ENCODE assay signal across 8 cellular contexts in genomic region chr7:116583653-116584052, GRCh38. TPM values are rescaled to one million over a fixed set of nuclear protein-coding genes. Genes with fewer than 3 reads are reported as not detected.
A peak's percentile ranks its signal among the peaks of the same experiment; 100 is the strongest.
DNase-seq lines count a peak whose midpoint lies in the region; ATAC-seq, FAIRE-seq and TF ChIP-seq lines count a peak whose summit lies in the region.

No MANE protein-coding gene starts in this region.

- no peaks in the 10 kb centered on the region for H3K9me3 Mint-ChIP-seq in effector memory CD8-positive, alpha-beta T cell
- H3K9me3 Mint-ChIP-seq in activated T-helper 2 cell treated with anti-CD3 and anti-CD28 coated beads, Interferon-gamma antibody, Interleukin-2, Interleukin-4, amounts not matched to agents 10 μg/mL and 5 μg/mL and 100 μg/mL, durations not matched to agents 14 hours and 24 hours and 36 hours: no peaks in the 10 kb centered on the region
- no peaks in the 10 kb centered on the region for H3K9me3 Mint-ChIP-seq in activated T-cell treated with anti-CD3 and anti-CD28 coated beads, Interleukin-2, amount 50 U/mL, for 24 hours

- no peaks in the 10 kb centered on the region for H3K36me3 ChIP-seq in hepatocyte (replicated peaks; ENCODE audit: insufficient read depth, low read depth)

- ATAC-seq in GM19452 (IDR thresholded peaks at IDR 0.05; ENCODE audit: unreplicated experiment) (peak; percentile 93), HG03342 (IDR thresholded peaks at IDR 0.05; ENCODE audit: unreplicated experiment) (peak; percentile 97)
- ATAC-seq in effector memory CD8-positive, alpha-beta T cell (replicated peaks): peak; percentile 47

- peak overlapping the region in 1 of 2 donors; percentile 13 for H3K27ac Mint-ChIP-seq in effector memory CD8-positive, alpha-beta T cell
- H3K27ac Mint-ChIP-seq in activated T-helper 2 cell treated with anti-CD3 and anti-CD28 coated beads, Interferon-gamma antibody, Interleukin-2, Interleukin-4, amounts not matched to agents 10 μg/mL and 5 μg/mL and 100 μg/mL, durations not matched to agents 14 hours and 24 hours and 36 hours: no peak overlapping the region
- H3K27ac Mint-ChIP-seq in activated T-cell treated with anti-CD3 and anti-CD28 coated beads, Interleukin-2, amount 50 U/mL, for 24 hours: no peak overlapping the region

- H3K36me3 Mint-ChIP-seq in effector memory CD8-positive, alpha-beta T cell (ENCODE audit: insufficient read depth): no peaks in the 10 kb centered on the region
- no peaks in the 10 kb centered on the region for H3K36me3 Mint-ChIP-seq in activated T-helper 2 cell treated with anti-CD3 and anti-CD28 coated beads, Interferon-gamma antibody, Interleukin-2, Interleukin-4, amounts not matched to agents 10 μg/mL and 5 μg/mL and 100 μg/mL, durations not matched to agents 14 hours and 24 hours and 36 hours (ENCODE audit: low read depth)
- no peaks in the 10 kb centered on the region for H3K36me3 Mint-ChIP-seq in activated T-cell treated with anti-CD3 and anti-CD28 coated beads, Interleukin-2, amount 50 U/mL, for 24 hours (ENCODE audit: low read depth)

- peaks cover 8 to 15% of the 10 kb centered on the region in 2 donors for H3K4me1 Mint-ChIP-seq in effector memory CD8-positive, alpha-beta T cell (ENCODE audit: low read depth in 2 of 2)
- peaks cover 20% of the 10 kb centered on the region for H3K4me1 Mint-ChIP-seq in activated T-helper 2 cell treated with anti-CD3 and anti-CD28 coated beads, Interferon-gamma antibody, Interleukin-2, Interleukin-4, amounts not matched to agents 10 μg/mL and 5 μg/mL and 100 μg/mL, durations not matched to agents 14 hours and 24 hours and 36 hours (ENCODE audit: low read depth)
- H3K4me1 Mint-ChIP-seq in activated T-cell treated with anti-CD3 and anti-CD28 coated beads, Interleukin-2, amount 50 U/mL, for 24 hours (ENCODE audit: low read depth): peaks cover 29% of the 10 kb centered on the region

- no peaks in the 10 kb centered on the region for H3K27me3 ChIP-seq in hepatocyte

- H3K4me2 ChIP-seq in hepatocyte: no peak overlapping the region

- no peaks in the 10 kb centered on the region for H4K20me1 ChIP-seq in hepatocyte (ENCODE audit: insufficient read depth, poor library complexity, severe bottlenecking)

- FAIRE-seq in HTR-8/SVneo (lab: Jason Lieb, UNC): no peak

- H3K9me2 ChIP-seq in hepatocyte (replicated peaks; ENCODE audit: insufficient read depth): no peaks in the 10 kb centered on the region

- no peaks in the 10 kb centered on the region for H3K9me3 ChIP-seq in hepatocyte (ENCODE audit: low read depth)

- H3K4me3 ChIP-seq in GM12865 (ENCODE audit: low read depth, low read length) (peak overlapping the region; percentile 36), hepatocyte (no peak overlapping the region)

- 96% methylated on average over 1 of the region's 1 CpG for WGBS in hepatocyte (ENCODE audit: low lambda C conversion rate, missing lambda C conversion rate)

- TF ChIP-seq CTCF in GM12865 (IDR thresholded peaks at IDR 0.05; ENCODE audit: insufficient read depth, low read depth, low read length, missing control alignments): peak; percentile 10
- no peak for TF ChIP-seq CTCF in hepatocyte (IDR thresholded peaks at IDR 0.05; ENCODE audit: poor library complexity)

- intact Hi-C loops in activated T-helper 2 cell treated with anti-CD3 and anti-CD28 coated beads, Interferon-gamma antibody, Interleukin-2, Interleukin-4, amounts not matched to agents 10 μg/mL and 5 μg/mL and 100 μg/mL, durations not matched to agents 14 hours and 24 hours and 36 hours (cut with micrococcal nuclease): no loop called here

- peak overlapping the region; percentile 24 to 46 for H3K4me3 Mint-ChIP-seq in effector memory CD8-positive, alpha-beta T cell
- no peak overlapping the region for H3K4me3 Mint-ChIP-seq in activated T-helper 2 cell treated with anti-CD3 and anti-CD28 coated beads, Interferon-gamma antibody, Interleukin-2, Interleukin-4, amounts not matched to agents 10 μg/mL and 5 μg/mL and 100 μg/mL, durations not matched to agents 14 hours and 24 hours and 36 hours (ENCODE audit: low read depth)
- no peak overlapping the region for H3K4me3 Mint-ChIP-seq in activated T-cell treated with anti-CD3 and anti-CD28 coated beads, Interleukin-2, amount 50 U/mL, for 24 hours

- no peak overlapping the region for H3K27ac ChIP-seq in hepatocyte

- H3K27me3 Mint-ChIP-seq in effector memory CD8-positive, alpha-beta T cell: no peaks in the 10 kb centered on the region
- no peaks in the 10 kb centered on the region for H3K27me3 Mint-ChIP-seq in activated T-helper 2 cell treated with anti-CD3 and anti-CD28 coated beads, Interferon-gamma antibody, Interleukin-2, Interleukin-4, amounts not matched to agents 10 μg/mL and 5 μg/mL and 100 μg/mL, durations not matched to agents 14 hours and 24 hours and 36 hours (ENCODE audit: low read depth)
- no peaks in the 10 kb centered on the region for H3K27me3 Mint-ChIP-seq in activated T-cell treated with anti-CD3 and anti-CD28 coated beads, Interleukin-2, amount 50 U/mL, for 24 hours

- H3K4me1 ChIP-seq in hepatocyte (ENCODE audit: insufficient read depth): no peaks in the 10 kb centered on the region

- DNase-seq in GM12865 (ENCODE audit: low read depth) (peak; percentile 93), hepatocyte (ENCODE audit: low spot score) (no peak), HTR-8/SVneo (ENCODE audit: insufficient read length, low spot score) (no peak)
- DNase-seq in effector memory CD8-positive, alpha-beta T cell: no peak
- no peak for DNase-seq in activated T-helper 2 cell treated with anti-CD3 and anti-CD28 coated beads, Interferon-gamma antibody, Interleukin-2, Interleukin-4, amounts not matched to agents 10 μg/mL and 5 μg/mL and 100 μg/mL, durations not matched to agents 14 hours and 24 hours and 36 hours (ENCODE audit: low spot score)
- DNase-seq in activated T-cell treated with anti-CD3 and anti-CD28 coated beads, Interleukin-2, amount 50 U/mL, for 24 hours: no peak

- H2AFZ ChIP-seq in hepatocyte: no peak overlapping the region

- no peaks in the 10 kb centered on the region for H3K79me2 ChIP-seq in hepatocyte

RNA-seq across cellular contexts. Expression of gene CAV1, which starts 58.8 kb away (rescaled TPM):
- 0.41 and 0.57 TPM in 2 replicates for total RNA-seq in activated T-helper 2 cell treated with anti-CD3 and anti-CD28 coated beads, Interferon-gamma antibody, Interleukin-2, Interleukin-4, amounts not matched to agents 10 μg/mL and 5 μg/mL and 100 μg/mL, durations not matched to agents 14 hours and 24 hours and 36 hours
- 36.0 and 47.8 TPM in 2 replicates for total RNA-seq in hepatocyte
- polyA plus RNA-seq in hepatocyte: 43.3 and 60.2 TPM in 2 replicates

Comparison
In these comparisons a context has a peak if more than half of its experiments do, and no peak if none do; other contexts are left out.
1. ATAC-seq: peak in every context shown above with its lines; median percentile 97 in HG03342; 93 in GM19452; 47 in effector memory CD8-positive, alpha-beta T cell.
2. H3K4me3 Mint-ChIP-seq: peak in effector memory CD8-positive, alpha-beta T cell (2 of 2); none in activated T-helper 2 cell treated with anti-CD3 and anti-CD28 coated beads, Interferon-gamma antibody, Interleukin-2, Interleukin-4, amounts not matched to agents 10 μg/mL and 5 μg/mL and 100 μg/mL, durations not matched to agents 14 hours and 24 hours and 36 hours (single experiment) and activated T-cell treated with anti-CD3 and anti-CD28 coated beads, Interleukin-2, amount 50 U/mL, for 24 hours (single experiment).
3. RNA of gene CAV1, which starts 58.8 kb away (total RNA-seq): 36.0 to 47.8 TPM in hepatocyte; 0.41 to 0.57 TPM in activated T-helper 2 cell treated with anti-CD3 and anti-CD28 coated beads, Interferon-gamma antibody, Interleukin-2, Interleukin-4, amounts not matched to agents 10 μg/mL and 5 μg/mL and 100 μg/mL, durations not matched to agents 14 hours and 24 hours and 36 hours; every median in the first group is over 10 times any median in the second.